Comparison of ENCODE assay signal across 16 cellular contexts in the genomic region with DNA sequence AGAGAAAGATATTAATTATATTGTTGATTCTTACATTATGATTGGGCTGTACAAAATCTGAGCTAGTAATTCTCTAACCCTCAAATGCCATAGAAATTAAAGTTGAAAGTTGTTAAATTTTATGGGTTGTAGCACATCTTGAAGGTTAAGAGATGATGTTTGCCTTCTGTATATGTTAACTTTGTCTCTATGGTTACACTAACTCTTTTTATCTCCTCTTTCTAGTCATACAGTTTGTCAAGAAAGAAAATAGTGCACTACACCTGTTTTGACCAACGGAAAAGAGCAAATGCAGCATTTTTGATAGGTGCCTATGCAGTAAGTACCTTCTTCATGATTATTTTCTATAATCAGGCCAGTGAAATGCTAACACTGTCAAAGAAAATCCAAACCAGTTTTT.
"Had no signal": no experiment of that assay in that cellular context is flagged by ENCODE, and none has a peak within 500 bp of the region (broad histone marks: within the 10 kb centered on the region; RNA-seq: fewer than 3 reads in every experiment).

No MANE protein-coding gene starts in this region.

- H3K27me3 ChIP-seq: adrenal gland, esophagus squamous epithelium, left lung, neutrophil, thyroid gland had no signal

- H3K36me3 ChIP-seq: adrenal gland, thyroid gland had no signal

- H3K9me3 Mint-ChIP-seq: activated B cell treated with CpG ODN at 0.5 μM for 24 hours; stimulated activated effector memory CD8-positive, alpha-beta T cell treated with anti-CD3 and anti-CD28 coated beads, Interleukin-12 subunit alpha, Interleukin-12 subunit beta, amount 100 ng/mL, for 72 hours; T-helper 1 cell treated with Interleukin-12 subunit alpha and Interleukin-12 subunit beta and Interleukin-4 antibody, amounts not matched to agents 30 μg/mL and 1 μg/mL, for 36 hours had no signal

- H3K27ac Mint-ChIP-seq: activated B cell treated with CpG ODN at 0.5 μM for 24 hours; activated CD4-positive, alpha-beta T cell treated with anti-CD3 and anti-CD28 coated beads, Interleukin-2, amount 10 ng/mL, durations not matched to agents 7 days and 5 days; stimulated activated effector memory CD8-positive, alpha-beta T cell treated with anti-CD3 and anti-CD28 coated beads, Interleukin-12 subunit alpha, Interleukin-12 subunit beta, amount 100 ng/mL, for 72 hours; T-helper 1 cell treated with Interleukin-12 subunit alpha and Interleukin-12 subunit beta and Interleukin-4 antibody, amounts not matched to agents 30 μg/mL and 1 μg/mL, for 36 hours had no signal

- H3K9me3 ChIP-seq: adrenal gland, esophagus squamous epithelium, left lung, neutrophil, thyroid gland had no signal

- DNase-seq: activated B cell treated with CpG ODN at 0.5 μM for 24 hours; activated CD4-positive, alpha-beta T cell treated with anti-CD3 and anti-CD28 coated beads, Interleukin-2, amount 10 ng/mL, durations not matched to agents 7 days and 5 days; activated gamma-delta T cell treated with Interleukin-2 at 50 U/mL for 16 hours; activated T-cell treated with anti-CD3 and anti-CD28 coated beads, Interleukin-2, amount 50 U/mL, for 1 hour; adrenal gland; esophagus squamous epithelium; hypothalamus; kidney; left lung; mammary epithelial cell; naive B cell; thyroid gland had no signal

- H3K27ac ChIP-seq: adrenal gland, esophagus squamous epithelium, left lung, neutrophil, parathyroid adenoma, thyroid gland had no signal

- ATAC-seq: left lung; stimulated activated effector memory CD8-positive, alpha-beta T cell treated with anti-CD3 and anti-CD28 coated beads, Interleukin-12 subunit alpha, Interleukin-12 subunit beta, amount 100 ng/mL, for 72 hours had no signal

- H3K27me3 Mint-ChIP-seq: activated B cell treated with CpG ODN at 0.5 μM for 24 hours; activated CD4-positive, alpha-beta T cell treated with anti-CD3 and anti-CD28 coated beads, Interleukin-2, amount 10 ng/mL, durations not matched to agents 7 days and 5 days; naive B cell had no signal

- H3K4me3 ChIP-seq: adrenal gland, esophagus squamous epithelium, left lung, thyroid gland had no signal

- H3K4me1 ChIP-seq: parathyroid adenoma had no signal

- H3K4me3 Mint-ChIP-seq: activated B cell treated with CpG ODN at 0.5 μM for 24 hours; activated CD4-positive, alpha-beta T cell treated with anti-CD3 and anti-CD28 coated beads, Interleukin-2, amount 10 ng/mL, durations not matched to agents 7 days and 5 days; naive B cell; stimulated activated effector memory CD8-positive, alpha-beta T cell treated with anti-CD3 and anti-CD28 coated beads, Interleukin-12 subunit alpha, Interleukin-12 subunit beta, amount 100 ng/mL, for 72 hours; T-helper 1 cell treated with Interleukin-12 subunit alpha and Interleukin-12 subunit beta and Interleukin-4 antibody, amounts not matched to agents 30 μg/mL and 1 μg/mL, for 36 hours had no signal
